ENCODE assay signal across 19 cellular contexts in the genomic region with DNA sequence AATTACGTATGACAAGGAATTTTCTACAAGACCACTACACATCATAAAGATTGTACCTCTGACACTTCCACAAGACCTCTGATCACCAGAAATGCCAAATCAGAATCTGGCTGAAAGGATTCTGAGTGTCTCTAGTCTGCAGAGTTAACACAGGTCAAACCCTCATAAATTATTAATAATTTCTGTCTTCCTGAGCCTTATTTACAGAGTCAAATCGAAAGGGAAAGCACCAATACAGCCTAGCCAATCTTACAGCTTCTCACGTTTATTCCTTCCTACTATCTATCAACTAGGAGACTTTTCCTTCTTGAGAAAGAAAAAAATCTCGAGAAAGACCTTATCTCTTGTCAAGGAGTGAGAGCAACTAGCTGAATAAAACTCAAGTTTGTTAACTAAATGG.
A peak's percentile ranks its signal among the peaks of the same experiment; 100 is the strongest.
DNase-seq lines count a peak whose midpoint lies in the region; ATAC-seq and TF ChIP-seq lines count a peak whose summit lies in the region.
"Had no signal": no experiment of that assay in that cellular context is flagged by ENCODE, and none has a peak within 500 bp of the region (broad histone marks: within the 10 kb centered on the region; RNA-seq: fewer than 3 reads in every experiment).

No MANE protein-coding gene starts in this region.

- TF ChIP-seq CTCF in endothelial cell (IDR thresholded peaks at IDR 0.05; ENCODE audit: unreplicated experiment) = no peak

- H3K4me1 Mint-ChIP-seq in endothelial cell (ENCODE audit: unreplicated experiment) = no peaks in the 10 kb centered on the region
- H3K4me1 Mint-ChIP-seq: activated naive CD8-positive, alpha-beta T cell treated with anti-CD3 and anti-CD28 coated beads, Interleukin-2, amount 50 U/mL, for 24 hours had no signal

- ATAC-seq in GM18867 (IDR thresholded peaks at IDR 0.05; ENCODE audit: unreplicated experiment) = peak; percentile 80
- peak; percentile 68 for ATAC-seq in GM21447 (IDR thresholded peaks at IDR 0.05; ENCODE audit: unreplicated experiment)
- peak; percentile 80 for ATAC-seq in HG03045 (IDR thresholded peaks at IDR 0.05; ENCODE audit: unreplicated experiment)
- ATAC-seq in GM21360 (IDR thresholded peaks at IDR 0.05; ENCODE audit: unreplicated experiment) = no peak
- ATAC-seq: activated naive CD8-positive, alpha-beta T cell treated with anti-CD3 and anti-CD28 coated beads, Interleukin-2, amount 50 U/mL, for 24 hours had no signal

- no peaks in the 10 kb centered on the region for H3K27me3 Mint-ChIP-seq in endothelial cell (ENCODE audit: unreplicated experiment)
- H3K27me3 Mint-ChIP-seq: activated CD4-positive, alpha-beta T cell treated with anti-CD3 and anti-CD28 coated beads, Interleukin-2, amount 10 ng/mL, durations not matched to agents 24 days and 14 days; activated naive CD8-positive, alpha-beta T cell treated with anti-CD3 and anti-CD28 coated beads, Interleukin-2, amount 50 U/mL, for 24 hours; activated T-cell treated with anti-CD3 and anti-CD28 coated beads, Interleukin-2, amount 50 U/mL, for 24 hours; progenitor cell of endocrine pancreas had no signal

- H3K36me3 Mint-ChIP-seq in endothelial cell (ENCODE audit: low read depth, unreplicated experiment) = no peaks in the 10 kb centered on the region

- no peak overlapping the region for H3K27ac Mint-ChIP-seq in endothelial cell (ENCODE audit: unreplicated experiment)
- H3K27ac Mint-ChIP-seq: activated CD4-positive, alpha-beta T cell treated with anti-CD3 and anti-CD28 coated beads, Interleukin-2, amount 10 ng/mL, durations not matched to agents 24 days and 14 days; activated naive CD8-positive, alpha-beta T cell treated with anti-CD3 and anti-CD28 coated beads, Interleukin-2, amount 50 U/mL, for 24 hours; activated T-cell treated with anti-CD3 and anti-CD28 coated beads, Interleukin-2, amount 50 U/mL, for 24 hours; progenitor cell of endocrine pancreas had no signal

- H3K4me3 Mint-ChIP-seq in endothelial cell (ENCODE audit: unreplicated experiment) = no peak overlapping the region
- H3K4me3 Mint-ChIP-seq: activated CD4-positive, alpha-beta T cell treated with anti-CD3 and anti-CD28 coated beads, Interleukin-2, amount 10 ng/mL, durations not matched to agents 24 days and 14 days; activated naive CD8-positive, alpha-beta T cell treated with anti-CD3 and anti-CD28 coated beads, Interleukin-2, amount 50 U/mL, for 24 hours; activated T-cell treated with anti-CD3 and anti-CD28 coated beads, Interleukin-2, amount 50 U/mL, for 24 hours had no signal

- H3K9me3 Mint-ChIP-seq in endothelial cell (ENCODE audit: unreplicated experiment) = no peaks in the 10 kb centered on the region
- H3K9me3 Mint-ChIP-seq: activated CD4-positive, alpha-beta T cell treated with anti-CD3 and anti-CD28 coated beads, Interleukin-2, amount 10 ng/mL, durations not matched to agents 24 days and 14 days; activated naive CD8-positive, alpha-beta T cell treated with anti-CD3 and anti-CD28 coated beads, Interleukin-2, amount 50 U/mL, for 24 hours; activated T-cell treated with anti-CD3 and anti-CD28 coated beads, Interleukin-2, amount 50 U/mL, for 24 hours had no signal

- DNase-seq in HT1080 (ENCODE audit: low read depth) = peak; percentile 37
- no peak for DNase-seq in HuH-7.5 (ENCODE audit: low spot score)
- no peak for DNase-seq in dermis blood vessel endothelial cell
- no peak for DNase-seq in endothelial cell (ENCODE audit: low spot score)
- DNase-seq: activated CD4-positive, alpha-beta T cell treated with anti-CD3 and anti-CD28 coated beads, Interleukin-2, amount 10 ng/mL, durations not matched to agents 24 days and 14 days; activated naive CD8-positive, alpha-beta T cell treated with anti-CD3 and anti-CD28 coated beads, Interleukin-2, amount 50 U/mL, for 24 hours; activated T-cell treated with anti-CD3 and anti-CD28 coated beads, Interleukin-2, amount 50 U/mL, for 24 hours; COR-L47; erythroblast; GF-D8; kidney glomerular epithelial cell; SIG-M5; substantia nigra; T-helper 9 cell had no signal
